ENCODE assay signal across 29 cellular contexts in the genomic region with DNA sequence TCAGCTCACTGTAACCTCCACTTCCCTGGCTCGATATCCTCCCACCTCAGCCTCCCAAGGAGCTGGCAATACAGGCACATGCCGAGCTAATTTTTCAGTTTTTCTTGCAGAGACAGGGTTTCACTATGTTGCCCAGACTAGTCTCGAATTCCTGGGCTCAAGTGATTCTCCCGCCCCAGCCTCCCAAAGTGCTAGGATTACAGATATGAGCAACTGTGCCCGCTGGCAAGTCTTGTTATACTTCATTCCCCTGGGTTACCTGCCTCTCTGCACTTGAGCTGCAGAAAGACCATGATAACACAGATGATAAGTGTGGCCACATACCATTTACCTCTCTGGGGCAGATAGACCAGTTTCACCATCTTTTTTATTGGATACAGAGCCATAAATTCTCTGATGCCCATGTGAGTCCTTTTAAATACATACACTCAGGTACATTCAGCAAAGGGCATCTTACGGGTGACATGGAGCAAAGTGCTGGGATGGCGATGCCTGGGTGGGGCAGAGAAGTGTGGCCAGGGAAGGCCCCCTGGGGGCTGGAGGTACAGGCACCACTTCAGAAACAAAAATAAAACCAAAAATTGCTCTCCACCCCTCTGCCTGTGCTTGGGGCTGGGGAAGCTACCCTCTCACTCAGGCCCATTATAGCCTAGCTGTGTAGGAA. TPM values are rescaled to one million over a fixed set of nuclear protein-coding genes. Genes with fewer than 3 reads are reported as not detected.
A peak's percentile ranks its signal among the peaks of the same experiment; 100 is the strongest.
DNase-seq lines count a peak whose midpoint lies in the region; ATAC-seq and TF ChIP-seq lines count a peak whose summit lies in the region.
"Had no signal": no experiment of that assay in that cellular context is flagged by ENCODE, and none has a peak within 500 bp of the region (broad histone marks: within the 10 kb centered on the region; RNA-seq: fewer than 3 reads in every experiment).

No MANE protein-coding gene starts in this region.

- peaks cover 4% of the 10 kb centered on the region for H3K4me1 Mint-ChIP-seq in activated CD8-positive, alpha-beta memory T cell treated with anti-CD3 and anti-CD28 coated beads, Interleukin-2, amount 10 ng/mL, durations not matched to agents 7 days and 5 days
- H3K4me1 Mint-ChIP-seq in endodermal cell: no peaks in the 10 kb centered on the region
- H3K4me1 Mint-ChIP-seq in stimulated activated naive B cell treated with anti-CD40 and anti-IgM and Interleukin-4, amounts not matched to agents 10 μg/mL and 1 μg/mL and 100 μg/mL, for 72 hours: peaks cover 4 to 9% of the 10 kb centered on the region in 2 donors
- H3K4me1 Mint-ChIP-seq: immature natural killer cell, nephron progenitor cell had no signal

- H3K36me3 ChIP-seq in Panc1 (ENCODE audit: control insufficient read depth, insufficient read depth, low read length): peaks cover 9% of the 10 kb centered on the region
- peaks cover 55% of the 10 kb centered on the region for H3K36me3 ChIP-seq in endodermal cell (ENCODE audit: control insufficient read depth, insufficient read depth, low read length)
- H3K36me3 ChIP-seq in GM23248 (ENCODE audit: low read depth): peaks cover 29% of the 10 kb centered on the region

- POLR2A ChIA-PET in Panc1 (lab: Charles Lee): interaction anchor here (0.6 to 1.2 kb wide), 2 partner anchors 22 to 71 kb away, joined by 4 to 10 read pairs; a partner anchor contains a TSS

- H2AFZ ChIP-seq in GM23248: no peak overlapping the region
- H2AFZ ChIP-seq: hepatocyte, parathyroid adenoma had no signal

- peak; percentile 24 for ATAC-seq in activated CD8-positive, alpha-beta memory T cell treated with anti-CD3 and anti-CD28 coated beads, Interleukin-2, amount 10 ng/mL, durations not matched to agents 7 days and 5 days
- ATAC-seq in Panc1: 0 out of 2 replicates have a peak, but pooled peaks have one; percentile 3
- no peak for ATAC-seq in stimulated activated naive B cell treated with anti-CD40 and anti-IgM and Interleukin-4, amounts not matched to agents 10 μg/mL and 1 μg/mL and 100 μg/mL, for 72 hours (replicated peaks)
- no peak for ATAC-seq in GM19023 (IDR thresholded peaks at IDR 0.05; ENCODE audit: unreplicated experiment)
- ATAC-seq: left lung, mucosa of descending colon, sciatic nerve had no signal

- intact Hi-C loops in Panc1 (cut with micrococcal nuclease; ENCODE audit: unreplicated experiment): no loop called here

- no peaks in the 10 kb centered on the region for H3K9me3 Mint-ChIP-seq in activated CD8-positive, alpha-beta memory T cell treated with anti-CD3 and anti-CD28 coated beads, Interleukin-2, amount 10 ng/mL, durations not matched to agents 7 days and 5 days (ENCODE audit: low read depth)
- H3K9me3 Mint-ChIP-seq in endodermal cell: no peaks in the 10 kb centered on the region
- no peaks in the 10 kb centered on the region for H3K9me3 Mint-ChIP-seq in stimulated activated naive B cell treated with anti-CD40 and anti-IgM and Interleukin-4, amounts not matched to agents 10 μg/mL and 1 μg/mL and 100 μg/mL, for 72 hours
- H3K9me3 Mint-ChIP-seq: activated naive CD4-positive, alpha-beta T cell treated with anti-CD3 and anti-CD28 coated beads, Interleukin-2, amount 50 U/mL, for 24 hours; immature natural killer cell; nephron progenitor cell had no signal

- no peaks in the 10 kb centered on the region for H3K4me1 ChIP-seq in Panc1 (ENCODE audit: control insufficient read depth, insufficient read depth, low read length)
- no peaks in the 10 kb centered on the region for H3K4me1 ChIP-seq in endodermal cell (ENCODE audit: control insufficient read depth, insufficient read depth, low read length)
- H3K4me1 ChIP-seq in GM23248 (ENCODE audit: insufficient read depth): no peaks in the 10 kb centered on the region
- H3K4me1 ChIP-seq: left lung had no signal

- H3K9me2 ChIP-seq in GM23248 (ENCODE audit: insufficient read depth): no peaks in the 10 kb centered on the region

- no peaks in the 10 kb centered on the region for H4K20me1 ChIP-seq in GM23248 (ENCODE audit: insufficient read depth)

- H3K36me3 Mint-ChIP-seq in activated CD8-positive, alpha-beta memory T cell treated with anti-CD3 and anti-CD28 coated beads, Interleukin-2, amount 10 ng/mL, durations not matched to agents 7 days and 5 days: peaks cover 29% of the 10 kb centered on the region
- H3K36me3 Mint-ChIP-seq in endodermal cell (ENCODE audit: low read depth): peaks cover 48% of the 10 kb centered on the region
- H3K36me3 Mint-ChIP-seq in stimulated activated naive B cell treated with anti-CD40 and anti-IgM and Interleukin-4, amounts not matched to agents 10 μg/mL and 1 μg/mL and 100 μg/mL, for 72 hours: peaks cover 18 to 58% of the 10 kb centered on the region in 2 donors

- H3K9ac ChIP-seq in endodermal cell (ENCODE audit: extremely low read depth, low read length, poor library complexity, severe bottlenecking): no peak overlapping the region
- H3K9ac ChIP-seq in GM23248: no peak overlapping the region
- H3K9ac ChIP-seq: parathyroid adenoma had no signal

- H3K27me3 Mint-ChIP-seq in activated CD8-positive, alpha-beta memory T cell treated with anti-CD3 and anti-CD28 coated beads, Interleukin-2, amount 10 ng/mL, durations not matched to agents 7 days and 5 days: no peaks in the 10 kb centered on the region
- H3K27me3 Mint-ChIP-seq in endodermal cell (ENCODE audit: insufficient read depth): no peaks in the 10 kb centered on the region
- no peaks in the 10 kb centered on the region for H3K27me3 Mint-ChIP-seq in stimulated activated naive B cell treated with anti-CD40 and anti-IgM and Interleukin-4, amounts not matched to agents 10 μg/mL and 1 μg/mL and 100 μg/mL, for 72 hours
- H3K27me3 Mint-ChIP-seq: activated naive CD4-positive, alpha-beta T cell treated with anti-CD3 and anti-CD28 coated beads, Interleukin-2, amount 50 U/mL, for 24 hours had no signal

- in situ Hi-C loops in Panc1 (cut with HindIII; ENCODE audit: low pct_unique_long_range_greater_than_20kb, low sequenced_read_pairs) (no loop called here), GM23248 (cut with MboI) (no loop called here)

- no peak overlapping the region for H3K27ac Mint-ChIP-seq in activated CD8-positive, alpha-beta memory T cell treated with anti-CD3 and anti-CD28 coated beads, Interleukin-2, amount 10 ng/mL, durations not matched to agents 7 days and 5 days
- no peak overlapping the region for H3K27ac Mint-ChIP-seq in endodermal cell
- H3K27ac Mint-ChIP-seq in stimulated activated naive B cell treated with anti-CD40 and anti-IgM and Interleukin-4, amounts not matched to agents 10 μg/mL and 1 μg/mL and 100 μg/mL, for 72 hours: peak overlapping the region; percentile 81
- H3K27ac Mint-ChIP-seq: immature natural killer cell had no signal

- no peaks in the 10 kb centered on the region; the same call in 1 of the 2 replicates for H3F3A ChIP-seq in GM23248 (ENCODE audit: insufficient read depth)

- CTCF ChIA-PET in activated CD8-positive, alpha-beta memory T cell treated with anti-CD3 and anti-CD28 coated beads, Interleukin-2, amount 10 ng/mL, durations not matched to agents 7 days and 5 days (lab: Charles Lee): interaction anchor here (1.1 to 1.4 kb wide), 2 partner anchors 36 to 41 kb away, joined by 3 to 4 read pairs; no protein-coding TSS in a partner anchor
- CTCF ChIA-PET in Panc1 (lab: Charles Lee): no interaction called here

- no peaks in the 10 kb centered on the region for H3K27me3 ChIP-seq in Panc1 (ENCODE audit: control insufficient read depth, insufficient read depth, low read length)
- H3K27me3 ChIP-seq in endodermal cell (ENCODE audit: control insufficient read depth, insufficient read depth, low read length, poor library complexity, severe bottlenecking): no peaks in the 10 kb centered on the region
- no peaks in the 10 kb centered on the region for H3K27me3 ChIP-seq in GM23248 (replicated peaks; ENCODE audit: insufficient read depth)
- H3K27me3 ChIP-seq: hepatocyte, left lung had no signal

- H3K27ac ChIP-seq in Panc1 (ENCODE audit: low read length) (no peak overlapping the region), endodermal cell (ENCODE audit: low read depth, low read length) (no peak overlapping the region), GM23248 (no peak overlapping the region)
- H3K27ac ChIP-seq: hepatocyte, left lung, parathyroid adenoma had no signal

- no peak for DNase-seq in activated CD8-positive, alpha-beta memory T cell treated with anti-CD3 and anti-CD28 coated beads, Interleukin-2, amount 10 ng/mL, durations not matched to agents 7 days and 5 days
- DNase-seq in activated CD8-positive, alpha-beta memory T cell treated with anti-CD3 and anti-CD28 coated beads for 24 hours: no peak
- DNase-seq in Panc1 (ENCODE audit: low read depth, low spot score): no peak
- DNase-seq in endodermal cell: peak; percentile 34
- DNase-seq in stimulated activated naive B cell treated with anti-CD40 and anti-IgM and Interleukin-4, amounts not matched to agents 10 μg/mL and 1 μg/mL and 100 μg/mL, for 72 hours: no peak
- no peak for DNase-seq in NCI-H774 (lab: John Stamatoyannopoulos, UW)
- no peak for DNase-seq in GM23248
- DNase-seq: 8988T; activated CD4-positive, CD25-positive, alpha-beta regulatory T cell; cerebellar nuclear complex; DMS79; erythroblast; foreskin melanocyte; immature natural killer cell; IMR-90; mucosa of descending colon; NCI-H1436; NCI-H2107; nephron progenitor cell; T-helper 9 cell had no signal

- BruUV-seq in Panc1 (replicated peaks; lab: Mats Ljungman, UMichigan): no TSS peak

- H3K4me3 Mint-ChIP-seq in activated CD8-positive, alpha-beta memory T cell treated with anti-CD3 and anti-CD28 coated beads, Interleukin-2, amount 10 ng/mL, durations not matched to agents 7 days and 5 days: no peak overlapping the region
- H3K4me3 Mint-ChIP-seq in endodermal cell: no peak overlapping the region
- H3K4me3 Mint-ChIP-seq in stimulated activated naive B cell treated with anti-CD40 and anti-IgM and Interleukin-4, amounts not matched to agents 10 μg/mL and 1 μg/mL and 100 μg/mL, for 72 hours: no peak overlapping the region
- H3K4me3 Mint-ChIP-seq: activated naive CD4-positive, alpha-beta T cell treated with anti-CD3 and anti-CD28 coated beads, Interleukin-2, amount 50 U/mL, for 24 hours; immature natural killer cell; nephron progenitor cell had no signal

- H3K4me3 ChIP-seq in Panc1 (ENCODE audit: low read depth in 2 of 2, low read length in 2 of 2) (no peak overlapping the region), endodermal cell (ENCODE audit: low read length) (no peak overlapping the region), GM23248 (no peak overlapping the region)
- H3K4me3 ChIP-seq: hepatocyte, left lung, mucosa of descending colon had no signal

- H3K4me2 ChIP-seq in GM23248 (ENCODE audit: unreplicated experiment): no peak overlapping the region
- H3K4me2 ChIP-seq: hepatocyte had no signal

- no peaks in the 10 kb centered on the region for H3K79me2 ChIP-seq in GM23248 (ENCODE audit: insufficient read depth)
- H3K79me2 ChIP-seq: hepatocyte, parathyroid adenoma had no signal

- no peak for TF ChIP-seq CTCF in Panc1 (IDR thresholded peaks at IDR 0.05)
- no peak for TF ChIP-seq CTCF in endodermal cell (conservative IDR thresholded peaks at IDR 0.05)

- WGBS in endodermal cell (ENCODE audit: insufficient coverage in 1 of 2, insufficient read length in 1 of 2), 2 experiments: 95 to 96% methylated on average over 5 to 7 of the region's 7 CpGs
- WGBS in GM23248 (ENCODE audit: low coverage in 1 of 2, low lambda C conversion rate in 2 of 2, missing lambda C conversion rate in 2 of 2), 2 experiments: 90 to 92% methylated on average over 7 of the region's 7 CpGs

- H3K9me3 ChIP-seq in Panc1 (ENCODE audit: control insufficient read depth, insufficient read depth, low read depth, low read length) (no peaks in the 10 kb centered on the region), endodermal cell (ENCODE audit: control insufficient read depth, low read length) (no peaks in the 10 kb centered on the region), GM23248 (ENCODE audit: low read depth) (no peaks in the 10 kb centered on the region)
- H3K9me3 ChIP-seq: left lung, mucosa of descending colon had no signal

RNA-seq across cellular contexts. Expression of a gene that starts 20.4 kb away (rescaled TPM):
- total RNA-seq in activated CD8-positive, alpha-beta memory T cell treated with anti-CD3 and anti-CD28 coated beads, Interleukin-2, amount 10 ng/mL, durations not matched to agents 7 days and 5 days: 100 to 1,000 TPM; 362 to 449 TPM
- total RNA-seq in Panc1 (2021; ENCODE audit: unreplicated experiment) (426 TPM), endodermal cell (100 to 1,000 TPM; 347 to 391 TPM)
- polyA plus RNA-seq in Panc1 (2012; ENCODE audit: insufficient read length): 330 TPM
- polyA plus RNA-seq in endodermal cell (2013, experiment 1 of 2): 254 TPM
- polyA plus RNA-seq in endodermal cell (2013, experiment 2 of 2): 232 TPM
- 272 and 316 TPM in 2 replicates for total RNA-seq in GM23248 (2014; rRNA removed; shearing (Covaris generic))
- 213 and 225 TPM in 2 replicates for polyA plus RNA-seq in GM23248 (2016; fragmentation: Nextera tagmentation; extraction: Ambion mirVana)

RNA-seq across cellular contexts. Expression of a gene that starts 21.4 kb away (rescaled TPM):
- total RNA-seq in activated CD8-positive, alpha-beta memory T cell treated with anti-CD3 and anti-CD28 coated beads, Interleukin-2, amount 10 ng/mL, durations not matched to agents 7 days and 5 days: 10 to 100 TPM; 13.7 to 14.7 TPM
- total RNA-seq in Panc1 (2021; ENCODE audit: unreplicated experiment): 18.6 TPM
- polyA plus RNA-seq in Panc1 (2012; ENCODE audit: insufficient read length): 12.1 TPM
- 10 to 100 TPM in 1 of 2 donors, 1 to 10 TPM in 1; 8.8 to 10.2 TPM for total RNA-seq in endodermal cell
- polyA plus RNA-seq in endodermal cell (2013, experiment 1 of 2): 14.0 TPM
- 13.9 TPM for polyA plus RNA-seq in endodermal cell (2013, experiment 2 of 2)
- 40.7 and 44.3 TPM in 2 replicates for total RNA-seq in GM23248 (2014; rRNA removed; shearing (Covaris generic))
- 46.7 and 47.8 TPM in 2 replicates for polyA plus RNA-seq in GM23248 (2016; fragmentation: Nextera tagmentation; extraction: Ambion mirVana)

RNA-seq across cellular contexts. Expression of a gene that starts 29.8 kb away (rescaled TPM):
- total RNA-seq in activated CD8-positive, alpha-beta memory T cell treated with anti-CD3 and anti-CD28 coated beads, Interleukin-2, amount 10 ng/mL, durations not matched to agents 7 days and 5 days: 10 to 100 TPM; 28.2 to 31.5 TPM
- total RNA-seq in Panc1 (2021; ENCODE audit: unreplicated experiment): 6.5 TPM
- 7.4 TPM for polyA plus RNA-seq in Panc1 (2012; ENCODE audit: insufficient read length)
- 10 to 100 TPM in 1 of 2 donors, 1 to 10 TPM in 1; 9.0 to 11.2 TPM for total RNA-seq in endodermal cell
- 1.6 TPM for polyA plus RNA-seq in endodermal cell (2013, experiment 1 of 2)
- 1.6 TPM for polyA plus RNA-seq in endodermal cell (2013, experiment 2 of 2)
- 1.0 and 1.1 TPM in 2 replicates for total RNA-seq in GM23248 (2014; rRNA removed; shearing (Covaris generic))
- 0.38 and 0.44 TPM in 2 replicates for polyA plus RNA-seq in GM23248 (2016; fragmentation: Nextera tagmentation; extraction: Ambion mirVana)

RNA-seq across cellular contexts. Expression of a gene that starts 38.9 kb away (rescaled TPM):
- total RNA-seq in activated CD8-positive, alpha-beta memory T cell treated with anti-CD3 and anti-CD28 coated beads, Interleukin-2, amount 10 ng/mL, durations not matched to agents 7 days and 5 days: under 1 TPM; 0.09 to 0.15 TPM
- total RNA-seq in Panc1 (2021; ENCODE audit: unreplicated experiment): 0.08 TPM
- polyA plus RNA-seq in Panc1 (2012; ENCODE audit: insufficient read length): 0.42 TPM
- total RNA-seq in endodermal cell: under 1 TPM in 1 of 2 donors, not detected in 1; 0.15 TPM
- polyA plus RNA-seq in endodermal cell (2013, experiment 1 of 2): not detected
- polyA plus RNA-seq in endodermal cell (2013, experiment 2 of 2): not detected
- not detected in 2 replicates for total RNA-seq in GM23248 (2014; rRNA removed; shearing (Covaris generic))
- 0.08 TPM in 1 of 2 replicates, not detected in the other for polyA plus RNA-seq in GM23248 (2016; fragmentation: Nextera tagmentation; extraction: Ambion mirVana)
- total RNA-seq: H4, IMR-90, left lung, M059J, mucosa of descending colon, NCI-H460, sciatic nerve had no signal
- polyA plus RNA-seq: immature natural killer cell, IMR-90 had no signal

RNA-seq across cellular contexts. Expression of a gene that starts 40.4 kb away (rescaled TPM):
- 10 to 100 TPM; 17.0 to 26.8 TPM for total RNA-seq in activated CD8-positive, alpha-beta memory T cell treated with anti-CD3 and anti-CD28 coated beads, Interleukin-2, amount 10 ng/mL, durations not matched to agents 7 days and 5 days
- total RNA-seq in Panc1 (2021; ENCODE audit: unreplicated experiment): 37.6 TPM
- 31.5 TPM for polyA plus RNA-seq in Panc1 (2012; ENCODE audit: insufficient read length)
- total RNA-seq in endodermal cell: 10 to 100 TPM; 34.9 to 35.4 TPM
- 29.5 TPM for polyA plus RNA-seq in endodermal cell (2013, experiment 1 of 2)
- 25.7 TPM for polyA plus RNA-seq in endodermal cell (2013, experiment 2 of 2)
- 20.1 and 33.0 TPM in 2 replicates for total RNA-seq in GM23248 (2014; rRNA removed; shearing (Covaris generic))
- 15.0 and 17.5 TPM in 2 replicates for polyA plus RNA-seq in GM23248 (2016; fragmentation: Nextera tagmentation; extraction: Ambion mirVana)

Comparison
In these comparisons a context has a peak if more than half of its experiments do, and no peak if none do; other contexts are left out.
1. ATAC-seq: peak in activated CD8-positive, alpha-beta memory T cell treated with anti-CD3 and anti-CD28 coated beads, Interleukin-2, amount 10 ng/mL, durations not matched to agents 7 days and 5 days (single experiment) and Panc1 (single experiment); none in stimulated activated naive B cell treated with anti-CD40 and anti-IgM and Interleukin-4, amounts not matched to agents 10 μg/mL and 1 μg/mL and 100 μg/mL, for 72 hours (0 of 2) and GM19023 (single experiment).